In the genomic region with DNA sequence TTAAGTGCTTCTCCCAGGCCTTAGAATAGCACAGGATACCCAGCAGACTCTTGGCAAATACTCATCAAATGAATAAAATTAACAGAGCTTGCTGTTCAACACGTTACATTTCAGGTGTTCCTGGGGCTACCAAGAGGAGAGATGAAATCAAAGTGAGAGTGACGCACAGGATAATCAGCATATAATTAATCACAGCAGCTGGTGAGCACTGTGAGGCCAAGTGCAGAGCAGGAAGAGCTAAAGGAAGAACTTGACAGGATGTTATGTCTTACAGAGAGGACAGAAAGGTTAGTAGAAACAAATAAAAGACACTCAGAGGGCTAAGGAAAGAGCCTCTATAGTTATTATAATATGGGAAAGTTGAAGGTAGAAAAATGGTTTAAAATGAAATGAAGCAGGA, we compare ENCODE assay signal across 25 cellular contexts. TPM values are rescaled to one million over a fixed set of nuclear protein-coding genes. Genes with fewer than 3 reads are reported as not detected.
A peak's percentile ranks its signal among the peaks of the same experiment; 100 is the strongest.
DNase-seq lines count a peak whose midpoint lies in the region; ATAC-seq and TF ChIP-seq lines count a peak whose summit lies in the region.
"Had no signal": no experiment of that assay in that cellular context is flagged by ENCODE, and none has a peak within 500 bp of the region (broad histone marks: within the 10 kb centered on the region; RNA-seq: fewer than 3 reads in every experiment).

No MANE protein-coding gene starts in this region.

- H3K27me3 ChIP-seq in CD4-positive, alpha-beta T cell (ENCODE audit: control insufficient read depth, insufficient read depth, low read length) = no peaks in the 10 kb centered on the region
- H3K27me3 ChIP-seq: BLaER1, breast epithelium, tibial nerve had no signal

- CTCF ChIA-PET in activated CD4-positive, alpha-beta T cell treated with anti-CD3 and anti-CD28 coated beads, Interleukin-2, amount 10 ng/mL, durations not matched to agents 7 days and 5 days (lab: Charles Lee) = interaction anchor here (1.5 to 5.0 kb wide), 3 partner anchors 9 to 20 kb away, joined by 5 to 31 read pairs (median 27); a partner anchor contains a TSS
- CTCF ChIA-PET in CD4-positive, alpha-beta T cell (lab: Charles Lee) = interaction anchor here (0.9 kb wide), 1 partner anchor 20 kb away, joined by 3 read pairs; a partner anchor contains a TSS
- CTCF ChIA-PET in WTC11 (lab: Charles Lee) = no interaction called here

- H3K9me3 ChIP-seq in CD4-positive, alpha-beta T cell (ENCODE audit: control insufficient read depth, low read length) = no peaks in the 10 kb centered on the region
- H3K9me3 ChIP-seq: BLaER1, breast epithelium, tibial nerve had no signal

- POLR2A ChIA-PET in activated CD4-positive, alpha-beta T cell treated with anti-CD3 and anti-CD28 coated beads, Interleukin-2, amount 10 ng/mL, durations not matched to agents 7 days and 5 days (lab: Charles Lee) = no interaction called here
- POLR2A ChIA-PET in CD4-positive, alpha-beta T cell (lab: Charles Lee) = interaction anchor here (1.4 kb wide), 1 partner anchor 120 kb away, joined by 3 read pairs; a partner anchor contains a TSS
- POLR2A ChIA-PET in WTC11 (lab: Charles Lee) = no interaction called here

- no peak overlapping the region for H3K4me3 Mint-ChIP-seq in activated CD4-positive, alpha-beta T cell treated with anti-CD3 and anti-CD28 coated beads, Interleukin-2, amount 10 ng/mL, durations not matched to agents 7 days and 5 days
- H3K4me3 Mint-ChIP-seq in CD4-positive, alpha-beta T cell = no peak overlapping the region
- H3K4me3 Mint-ChIP-seq in endothelial cell (ENCODE audit: unreplicated experiment) (peak overlapping the region; percentile 0), WTC11 (no peak overlapping the region)
- H3K4me3 Mint-ChIP-seq: endodermal cell had no signal

- intact Hi-C loops in CD4-positive, alpha-beta T cell (cut with DNase I, micrococcal nuclease) = no loop called here

- H3K27ac Mint-ChIP-seq in activated CD4-positive, alpha-beta T cell treated with anti-CD3 and anti-CD28 coated beads, Interleukin-2, amount 10 ng/mL, durations not matched to agents 7 days and 5 days = peak overlapping the region; percentile 47
- H3K27ac Mint-ChIP-seq in CD4-positive, alpha-beta T cell = peak overlapping the region; percentile 5
- H3K27ac Mint-ChIP-seq in endothelial cell (ENCODE audit: unreplicated experiment) (peak overlapping the region; percentile 92), WTC11 (no peak overlapping the region)
- H3K27ac Mint-ChIP-seq: endodermal cell, progenitor cell of endocrine pancreas had no signal

- no peak for DNase-seq in activated CD4-positive, alpha-beta T cell treated with anti-CD3 and anti-CD28 coated beads, Interleukin-2, amount 10 ng/mL, durations not matched to agents 7 days and 5 days
- DNase-seq in activated CD4-positive, alpha-beta T cell treated with anti-CD3 and anti-CD28 coated beads for 48 hours = no peak
- DNase-seq in CD4-positive, alpha-beta T cell = no peak
- DNase-seq in NCI-H69 (lab: John Stamatoyannopoulos, UW) (peak; percentile 80), endothelial cell (ENCODE audit: low spot score) (no peak), SIG-M5 (lab: John Stamatoyannopoulos, UW) (no peak), WTC11 (ENCODE audit: low spot score) (no peak)
- DNase-seq: ACHN; amygdala; endodermal cell; GOT3; KG1; NCI-H187 treated with DMSO at 0.1 percent for 48 hours; NCI-H2227 treated with DMSO at 0.1 percent for 48 hours; NCI-H748 treated with DMSO at 0.1 percent for 48 hours; RPMI8226; stimulated activated CD4-positive, alpha-beta T cell treated with anti-CD3 and anti-CD28 coated beads, Interleukin-15, amount 100 ng/mL, for 24 hours; T-helper 9 cell had no signal

- peaks cover 63% of the 10 kb centered on the region for H3K4me1 Mint-ChIP-seq in activated CD4-positive, alpha-beta T cell treated with anti-CD3 and anti-CD28 coated beads, Interleukin-2, amount 10 ng/mL, durations not matched to agents 7 days and 5 days
- H3K4me1 Mint-ChIP-seq in CD4-positive, alpha-beta T cell (ENCODE audit: low read depth) = peaks cover 49% of the 10 kb centered on the region
- peaks cover 58% of the 10 kb centered on the region for H3K4me1 Mint-ChIP-seq in endothelial cell (ENCODE audit: unreplicated experiment)
- peaks cover 31% of the 10 kb centered on the region for H3K4me1 Mint-ChIP-seq in WTC11

- H3K27me3 Mint-ChIP-seq in activated CD4-positive, alpha-beta T cell treated with anti-CD3 and anti-CD28 coated beads, Interleukin-2, amount 10 ng/mL, durations not matched to agents 7 days and 5 days = no peaks in the 10 kb centered on the region
- H3K27me3 Mint-ChIP-seq in CD4-positive, alpha-beta T cell = no peaks in the 10 kb centered on the region
- H3K27me3 Mint-ChIP-seq in endothelial cell (ENCODE audit: unreplicated experiment) (no peaks in the 10 kb centered on the region), WTC11 (ENCODE audit: low read depth) (no peaks in the 10 kb centered on the region)
- H3K27me3 Mint-ChIP-seq: progenitor cell of endocrine pancreas had no signal

- no peaks in the 10 kb centered on the region for H3K9me3 Mint-ChIP-seq in activated CD4-positive, alpha-beta T cell treated with anti-CD3 and anti-CD28 coated beads, Interleukin-2, amount 10 ng/mL, durations not matched to agents 7 days and 5 days
- H3K9me3 Mint-ChIP-seq in CD4-positive, alpha-beta T cell = no peaks in the 10 kb centered on the region
- H3K9me3 Mint-ChIP-seq in endothelial cell (ENCODE audit: unreplicated experiment) = no peaks in the 10 kb centered on the region
- no peaks in the 10 kb centered on the region for H3K9me3 Mint-ChIP-seq in WTC11
- H3K9me3 Mint-ChIP-seq: endodermal cell had no signal

- no peak overlapping the region for H3K27ac ChIP-seq in CD4-positive, alpha-beta T cell (ENCODE audit: low read depth, low read length)
- H3K27ac ChIP-seq: BLaER1, breast epithelium, coronary artery, tibial nerve had no signal

- ATAC-seq in CD4-positive, alpha-beta T cell (ENCODE audit: poor library complexity) = peak; percentile 64
- no peak for ATAC-seq in HG02642 (IDR thresholded peaks at IDR 0.05; ENCODE audit: poor library complexity, unreplicated experiment)
- no peak for ATAC-seq in WTC11
- ATAC-seq: SK-N-SH treated with all-trans-retinoic acid at 6 μM for 48 hours had no signal

- TF ChIP-seq CTCF in CD4-positive, alpha-beta T cell (IDR thresholded peaks at IDR 0.05) = no peak
- no peak for TF ChIP-seq CTCF in endothelial cell (IDR thresholded peaks at IDR 0.05; ENCODE audit: unreplicated experiment)
- no peak for TF ChIP-seq CTCF in WTC11 (IDR thresholded peaks at IDR 0.05)

- H3K36me3 Mint-ChIP-seq in activated CD4-positive, alpha-beta T cell treated with anti-CD3 and anti-CD28 coated beads, Interleukin-2, amount 10 ng/mL, durations not matched to agents 7 days and 5 days (ENCODE audit: low read depth) = peaks cover 65% of the 10 kb centered on the region
- peaks cover 87% of the 10 kb centered on the region for H3K36me3 Mint-ChIP-seq in CD4-positive, alpha-beta T cell (ENCODE audit: low read depth)
- peaks cover 24% of the 10 kb centered on the region for H3K36me3 Mint-ChIP-seq in endothelial cell (ENCODE audit: low read depth, unreplicated experiment)
- peaks cover 67% of the 10 kb centered on the region for H3K36me3 Mint-ChIP-seq in WTC11

TF ChIP-seq in WTC11, 78 proteins besides CTCF, POLR2A, EP300 and RAD21 (continues in another document):
- TF ChIP-seq SMAD4 (CRISPR knock-in tag; IDR thresholded peaks at IDR 0.05) (no peak), CREM (CRISPR knock-in tag; IDR thresholded peaks at IDR 0.05) (no peak), ZNF121 (CRISPR knock-in tag; IDR thresholded peaks at IDR 0.05) (no peak), ZNF263 (CRISPR knock-in tag; IDR thresholded peaks at IDR 0.05; ENCODE audit: low read depth) (no peak), MXD4 (CRISPR knock-in tag; IDR thresholded peaks at IDR 0.05; ENCODE audit: borderline replicate concordance) (no peak), ZNF232 (CRISPR knock-in tag; IDR thresholded peaks at IDR 0.05) (no peak)
- TF ChIP-seq, protein P1, sequence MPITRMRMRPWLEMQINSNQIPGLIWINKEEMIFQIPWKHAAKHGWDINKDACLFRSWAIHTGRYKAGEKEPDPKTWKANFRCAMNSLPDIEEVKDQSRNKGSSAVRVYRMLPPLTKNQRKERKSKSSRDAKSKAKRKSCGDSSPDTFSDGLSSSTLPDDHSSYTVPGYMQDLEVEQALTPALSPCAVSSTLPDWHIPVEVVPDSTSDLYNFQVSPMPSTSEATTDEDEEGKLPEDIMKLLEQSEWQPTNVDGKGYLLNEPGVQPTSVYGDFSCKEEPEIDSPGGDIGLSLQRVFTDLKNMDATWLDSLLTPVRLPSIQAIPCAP (CRISPR knock-in tag; IDR thresholded peaks at IDR 0.05) = no peak
- TF ChIP-seq, protein P2, sequence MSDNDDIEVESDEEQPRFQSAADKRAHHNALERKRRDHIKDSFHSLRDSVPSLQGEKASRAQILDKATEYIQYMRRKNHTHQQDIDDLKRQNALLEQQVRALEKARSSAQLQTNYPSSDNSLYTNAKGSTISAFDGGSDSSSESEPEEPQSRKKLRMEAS (CRISPR knock-in tag; IDR thresholded peaks at IDR 0.05) = no peak
- TF ChIP-seq, protein P3, sequence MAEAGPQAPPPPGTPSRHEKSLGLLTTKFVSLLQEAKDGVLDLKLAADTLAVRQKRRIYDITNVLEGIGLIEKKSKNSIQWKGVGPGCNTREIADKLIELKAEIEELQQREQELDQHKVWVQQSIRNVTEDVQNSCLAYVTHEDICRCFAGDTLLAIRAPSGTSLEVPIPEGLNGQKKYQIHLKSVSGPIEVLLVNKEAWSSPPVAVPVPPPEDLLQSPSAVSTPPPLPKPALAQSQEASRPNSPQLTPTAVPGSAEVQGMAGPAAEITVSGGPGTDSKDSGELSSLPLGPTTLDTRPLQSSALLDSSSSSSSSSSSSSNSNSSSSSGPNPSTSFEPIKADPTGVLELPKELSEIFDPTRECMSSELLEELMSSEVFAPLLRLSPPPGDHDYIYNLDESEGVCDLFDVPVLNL (CRISPR knock-in tag; IDR thresholded peaks at IDR 0.05; ENCODE audit: borderline replicate concordance, low read depth) = no peak

RNA-seq across cellular contexts. Expression of a gene that starts 8.8 kb away (rescaled TPM):
- 10 to 100 TPM; 27.0 to 29.3 TPM for total RNA-seq in activated CD4-positive, alpha-beta T cell treated with anti-CD3 and anti-CD28 coated beads, Interleukin-2, amount 10 ng/mL, durations not matched to agents 7 days and 5 days
- total RNA-seq in CD4-positive, alpha-beta T cell = 1 to 10 TPM; 1.8 to 2.2 TPM
- total RNA-seq in endothelial cell (ENCODE audit: unreplicated experiment) = 33.4 TPM
- 64.2 to 69.8 TPM (median 66.6 TPM) in 3 replicates for total RNA-seq in WTC11 (2021)

RNA-seq across cellular contexts. Expression of a gene that starts 19.9 kb away (rescaled TPM):
- total RNA-seq in activated CD4-positive, alpha-beta T cell treated with anti-CD3 and anti-CD28 coated beads, Interleukin-2, amount 10 ng/mL, durations not matched to agents 7 days and 5 days = 10 to 100 TPM; 47.5 to 58.1 TPM
- total RNA-seq in CD4-positive, alpha-beta T cell = 10 to 100 TPM; 23.7 to 24.0 TPM
- 43.2 TPM for total RNA-seq in endothelial cell (ENCODE audit: unreplicated experiment)
- total RNA-seq in WTC11 (2021) = 13.2 to 15.6 TPM (median 15.0 TPM) in 3 replicates

RNA-seq across cellular contexts. Expression of a gene that starts 26.6 kb away (rescaled TPM):
- total RNA-seq in activated CD4-positive, alpha-beta T cell treated with anti-CD3 and anti-CD28 coated beads, Interleukin-2, amount 10 ng/mL, durations not matched to agents 7 days and 5 days = under 1 TPM; 0.47 to 1.00 TPM
- total RNA-seq in CD4-positive, alpha-beta T cell = under 1 TPM; 0.19 to 0.28 TPM
- 24.9 TPM for total RNA-seq in endothelial cell (ENCODE audit: unreplicated experiment)
- 0.44 to 0.71 TPM (median 0.48 TPM) in 3 replicates for total RNA-seq in WTC11 (2021)

Comparison
In these comparisons a context has a peak if more than half of its experiments do, and no peak if none do; other contexts are left out.
1. RNA of a gene that starts 8.8 kb away (total RNA-seq): 64.2 to 69.8 TPM in WTC11, 33.4 TPM in endothelial cell (single experiment) and 27.0 to 29.3 TPM in activated CD4-positive, alpha-beta T cell treated with anti-CD3 and anti-CD28 coated beads, Interleukin-2, amount 10 ng/mL, durations not matched to agents 7 days and 5 days; 1.8 to 2.2 TPM in CD4-positive, alpha-beta T cell; every median in the first group is over 4 times any median in the second.
2. RNA of a gene that starts 26.6 kb away (total RNA-seq): 24.9 TPM in endothelial cell (single experiment); 0.47 to 1.00 TPM in activated CD4-positive, alpha-beta T cell treated with anti-CD3 and anti-CD28 coated beads, Interleukin-2, amount 10 ng/mL, durations not matched to agents 7 days and 5 days, 0.44 to 0.71 TPM in WTC11 and 0.19 to 0.28 TPM in CD4-positive, alpha-beta T cell; every median in the first group is over 10 times any median in the second.